ENCODE assay signal across 12 cellular contexts in genomic region chr20:24470782-24471582, GRCh38. TPM values are rescaled to one million over a fixed set of nuclear protein-coding genes. Genes with fewer than 3 reads are reported as not detected.
DNase-seq lines count a peak whose midpoint lies in the region; ATAC-seq and TF ChIP-seq lines count a peak whose summit lies in the region.
"Had no signal": no experiment of that assay in that cellular context is flagged by ENCODE, and none has a peak within 500 bp of the region (broad histone marks: within the 10 kb centered on the region; RNA-seq: fewer than 3 reads in every experiment).

No MANE protein-coding gene starts in this region.

- H3K27me3 Mint-ChIP-seq in glutamatergic neuron (ENCODE audit: unreplicated experiment) = peaks cover 5% of the 10 kb centered on the region

- H3K27ac Mint-ChIP-seq in glutamatergic neuron (ENCODE audit: unreplicated experiment) = peak overlapping the region; percentile 48

- peaks cover 48% of the 10 kb centered on the region for H3K4me1 Mint-ChIP-seq in glutamatergic neuron (ENCODE audit: low read depth, unreplicated experiment)

- peak overlapping the region; percentile 96 for H3K4me3 Mint-ChIP-seq in glutamatergic neuron (ENCODE audit: unreplicated experiment)
- H3K4me3 Mint-ChIP-seq: IgD-negative memory B cell had no signal

- DNase-seq in AG10803 (ENCODE audit: low read depth) (no peak), NCI-H82 (lab: John Stamatoyannopoulos, UW) (peak; percentile 42), glutamatergic neuron (no peak), occipital lobe (lab: John Stamatoyannopoulos, UW) (peak; percentile 44), HPDE6-E6E7 (ENCODE audit: extremely low spot score) (no peak), RKO (ENCODE audit: low spot score) (no peak)
- DNase-seq in activated CD8-positive, alpha-beta memory T cell treated with anti-CD3 and anti-CD28 coated beads, Interleukin-2, amount 50 U/mL, for 4 hours = no peak
- DNase-seq: DND-41, naive B cell had no signal

- ATAC-seq in HG02623 (IDR thresholded peaks at IDR 0.05; ENCODE audit: unreplicated experiment) = no peak

- peaks cover 15% of the 10 kb centered on the region for H3K9me3 Mint-ChIP-seq in glutamatergic neuron (ENCODE audit: unreplicated experiment)
- H3K9me3 Mint-ChIP-seq: naive B cell had no signal

- no peaks in the 10 kb centered on the region for H3K36me3 Mint-ChIP-seq in glutamatergic neuron (ENCODE audit: unreplicated experiment)
- H3K36me3 Mint-ChIP-seq: IgD-negative memory B cell, naive B cell had no signal

- peak overlapping the region; percentile 52 for H3K4me3 ChIP-seq in AG10803 (ENCODE audit: low read length)

- no peak for TF ChIP-seq CTCF in AG10803 (conservative IDR thresholded peaks at IDR 0.05; ENCODE audit: low read length)
- TF ChIP-seq CTCF in glutamatergic neuron (IDR thresholded peaks at IDR 0.05; ENCODE audit: partially characterized antibody, unreplicated experiment) = no peak

RNA-seq across cellular contexts. Expression of gene SYNDIG1, which starts 1.6 kb away (rescaled TPM):
- total RNA-seq in glutamatergic neuron (ENCODE audit: unreplicated experiment) = 10.4 TPM
- total RNA-seq in occipital lobe = 32.6 TPM
- total RNA-seq: T-helper 1 cell treated with Interleukin-12 subunit alpha and Interleukin-12 subunit beta and Interleukin-4 antibody, amounts not matched to agents 30 ng/mL and 1 ng/mL, for 36 hours had no signal

Comparison
In these comparisons a context has a peak if more than half of its experiments do, and no peak if none do; other contexts are left out.
1. DNase-seq: peak in NCI-H82 (single experiment) and occipital lobe (single experiment); none in AG10803 (single experiment), glutamatergic neuron (single experiment), HPDE6-E6E7 (single experiment), RKO (single experiment) and activated CD8-positive, alpha-beta memory T cell treated with anti-CD3 and anti-CD28 coated beads, Interleukin-2, amount 50 U/mL, for 4 hours (single experiment).